Comparison of ENCODE assay signal across 20 cellular contexts in genomic region chr21:16304700-16305099, GRCh38.
DNase-seq lines count a peak whose midpoint lies in the region; ATAC-seq, FAIRE-seq and TF ChIP-seq lines count a peak whose summit lies in the region.
"Had no signal": no experiment of that assay in that cellular context is flagged by ENCODE, and none has a peak within 500 bp of the region (broad histone marks: within the 10 kb centered on the region; RNA-seq: fewer than 3 reads in every experiment).

No MANE protein-coding gene starts in this region.

- TF ChIP-seq CTCF in brain (conservative IDR thresholded peaks at IDR 0.05): no peak
- TF ChIP-seq CTCF in right lobe of liver (IDR thresholded peaks at IDR 0.05): no peak
- no peak for TF ChIP-seq CTCF in chondrocyte (IDR thresholded peaks at IDR 0.05)

- H3K4me1 ChIP-seq in right lobe of liver: peaks cover 0 to 31% (median 5%) of the 10 kb centered on the region in 4 donors
- H3K4me1 ChIP-seq in skeletal muscle satellite cell (ENCODE audit: control insufficient read depth, insufficient read depth, low read length): peaks cover 16% of the 10 kb centered on the region
- H3K4me1 ChIP-seq: upper lobe of right lung had no signal

- H3K27me3 ChIP-seq in right lobe of liver (no peaks in the 10 kb centered on the region), skeletal muscle satellite cell (ENCODE audit: control insufficient read depth, insufficient read depth, low read length) (no peaks in the 10 kb centered on the region)
- H3K27me3 ChIP-seq: cardiac muscle cell, upper lobe of right lung had no signal

- no peak overlapping the region for H3K4me3 ChIP-seq in right lobe of liver
- peak overlapping the region; percentile 47 for H3K4me3 ChIP-seq in skeletal muscle satellite cell (ENCODE audit: low read length)
- H3K4me3 ChIP-seq: cardiac muscle cell, upper lobe of right lung had no signal

- peaks cover 0 to 4% (median 3%) of the 10 kb centered on the region in 5 experiments for H3K9me3 Mint-ChIP-seq in brain
- no peaks in the 10 kb centered on the region for H3K9me3 Mint-ChIP-seq in chondrocyte (ENCODE audit: low read depth)
- H3K9me3 Mint-ChIP-seq: activated naive CD8-positive, alpha-beta T cell treated with anti-CD3 and anti-CD28 coated beads, Interleukin-2, amount 10 ng/mL, durations not matched to agents 7 days and 5 days; activated T-helper 2 cell treated with anti-CD3 and anti-CD28 coated beads, Interferon-gamma antibody, Interleukin-2, Interleukin-4, amounts not matched to agents 10 μg/mL and 5 μg/mL and 100 μg/mL, durations not matched to agents 14 hours and 24 hours and 36 hours; stimulated activated effector memory CD8-positive, alpha-beta T cell treated with anti-CD3 and anti-CD28 coated beads, Interleukin-12 subunit alpha, Interleukin-12 subunit beta, amount 100 ng/mL, for 72 hours had no signal

- FAIRE-seq in A204.1 (lab: Jason Lieb, UNC): peak; percentile 49
- FAIRE-seq: GM19239, H54, HTR-8/SVneo had no signal

- H3K27ac Mint-ChIP-seq in brain: peak overlapping the region in 3 of 5 experiments; percentile 79 to 100 (median 97)
- no peak overlapping the region for H3K27ac Mint-ChIP-seq in chondrocyte (ENCODE audit: unreplicated experiment)
- H3K27ac Mint-ChIP-seq: activated CD8-positive, alpha-beta memory T cell treated with anti-CD3 and anti-CD28 coated beads, Interleukin-2, amount 10 ng/mL, durations not matched to agents 7 days and 5 days; activated naive CD8-positive, alpha-beta T cell treated with anti-CD3 and anti-CD28 coated beads, Interleukin-2, amount 10 ng/mL, durations not matched to agents 7 days and 5 days; activated T-helper 2 cell treated with anti-CD3 and anti-CD28 coated beads, Interferon-gamma antibody, Interleukin-2, Interleukin-4, amounts not matched to agents 10 μg/mL and 5 μg/mL and 100 μg/mL, durations not matched to agents 14 hours and 24 hours and 36 hours; stimulated activated effector memory CD8-positive, alpha-beta T cell treated with anti-CD3 and anti-CD28 coated beads, Interleukin-12 subunit alpha, Interleukin-12 subunit beta, amount 100 ng/mL, for 72 hours had no signal

- TF ChIP-seq POLR2A in right lobe of liver (IDR thresholded peaks at IDR 0.05): no peak

- H3K9ac ChIP-seq in skeletal muscle satellite cell (ENCODE audit: low read depth, low read length): peak overlapping the region; percentile 80

- peaks cover 6% of the 10 kb centered on the region for H3K36me3 Mint-ChIP-seq in brain
- H3K36me3 Mint-ChIP-seq in chondrocyte (ENCODE audit: low read depth): no peaks in the 10 kb centered on the region
- H3K36me3 Mint-ChIP-seq: activated CD8-positive, alpha-beta memory T cell treated with anti-CD3 and anti-CD28 coated beads, Interleukin-2, amount 10 ng/mL, durations not matched to agents 7 days and 5 days; activated naive CD8-positive, alpha-beta T cell treated with anti-CD3 and anti-CD28 coated beads, Interleukin-2, amount 10 ng/mL, durations not matched to agents 7 days and 5 days; stimulated activated effector memory CD8-positive, alpha-beta T cell treated with anti-CD3 and anti-CD28 coated beads, Interleukin-12 subunit alpha, Interleukin-12 subunit beta, amount 100 ng/mL, for 72 hours had no signal

- H3K27me3 Mint-ChIP-seq in brain (no peaks in the 10 kb centered on the region), chondrocyte (ENCODE audit: low read depth) (no peaks in the 10 kb centered on the region)
- H3K27me3 Mint-ChIP-seq: activated CD8-positive, alpha-beta memory T cell treated with anti-CD3 and anti-CD28 coated beads, Interleukin-2, amount 10 ng/mL, durations not matched to agents 7 days and 5 days; activated naive CD8-positive, alpha-beta T cell treated with anti-CD3 and anti-CD28 coated beads, Interleukin-2, amount 10 ng/mL, durations not matched to agents 7 days and 5 days had no signal

- peak overlapping the region in 2 of 3 donors; percentile 76 to 80 for H3K27ac ChIP-seq in right lobe of liver
- H3K27ac ChIP-seq: cardiac muscle cell, upper lobe of right lung had no signal

- ATAC-seq in right lobe of liver: peak; percentile 19 to 65 (median 26)
- ATAC-seq in GM21619 (IDR thresholded peaks at IDR 0.05; ENCODE audit: unreplicated experiment): no peak
- ATAC-seq: activated CD8-positive, alpha-beta memory T cell treated with anti-CD3 and anti-CD28 coated beads, Interleukin-2, amount 10 ng/mL, durations not matched to agents 7 days and 5 days; stimulated activated effector memory CD8-positive, alpha-beta T cell treated with anti-CD3 and anti-CD28 coated beads, Interleukin-12 subunit alpha, Interleukin-12 subunit beta, amount 100 ng/mL, for 72 hours; upper lobe of right lung had no signal

- 21% methylated on average over 5 of the region's 5 CpGs for WGBS in right lobe of liver (ENCODE audit: insufficient coverage, low coverage, low lambda C conversion rate, missing lambda C conversion rate)

- intact Hi-C loops in right lobe of liver (cut with DNase I): loop anchor here (10.0 kb wide), 1 partner anchor 110 kb away; no protein-coding TSS in a partner anchor

- DNase-seq in right lobe of liver (no peak), chondrocyte (ENCODE audit: low spot score) (no peak), GM19238 (ENCODE audit: insufficient read length, low spot score) (no peak)
- no peak for DNase-seq in activated CD4-positive, alpha-beta T cell treated with anti-CD3 and anti-CD28 coated beads for 4 hours
- DNase-seq: activated CD8-positive, alpha-beta memory T cell treated with anti-CD3 and anti-CD28 coated beads, Interleukin-2, amount 10 ng/mL, durations not matched to agents 7 days and 5 days; activated naive CD8-positive, alpha-beta T cell treated with anti-CD3 and anti-CD28 coated beads, Interleukin-2, amount 10 ng/mL, durations not matched to agents 7 days and 5 days; Kasumi-1; NCI-H2107; NCI-H524; upper lobe of right lung had no signal

- H3K9me3 ChIP-seq in right lobe of liver (no peaks in the 10 kb centered on the region), skeletal muscle satellite cell (replicated peaks; ENCODE audit: low read length) (no peaks in the 10 kb centered on the region)
- H3K9me3 ChIP-seq: upper lobe of right lung had no signal

- peak overlapping the region; percentile 82 for H3K4me2 ChIP-seq in skeletal muscle satellite cell (ENCODE audit: low read length)

- peak overlapping the region; percentile 49 to 92 (median 84) for H3K4me3 Mint-ChIP-seq in brain
- H3K4me3 Mint-ChIP-seq in chondrocyte (ENCODE audit: unreplicated experiment): no peak overlapping the region
- H3K4me3 Mint-ChIP-seq: activated CD8-positive, alpha-beta memory T cell treated with anti-CD3 and anti-CD28 coated beads, Interleukin-2, amount 10 ng/mL, durations not matched to agents 7 days and 5 days; activated naive CD8-positive, alpha-beta T cell treated with anti-CD3 and anti-CD28 coated beads, Interleukin-2, amount 10 ng/mL, durations not matched to agents 7 days and 5 days; stimulated activated effector memory CD8-positive, alpha-beta T cell treated with anti-CD3 and anti-CD28 coated beads, Interleukin-12 subunit alpha, Interleukin-12 subunit beta, amount 100 ng/mL, for 72 hours had no signal

- H3K4me1 Mint-ChIP-seq in brain (peaks cover 69% of the 10 kb centered on the region), chondrocyte (ENCODE audit: low read depth) (peaks cover 52% of the 10 kb centered on the region)
- H3K4me1 Mint-ChIP-seq: activated CD8-positive, alpha-beta memory T cell treated with anti-CD3 and anti-CD28 coated beads, Interleukin-2, amount 10 ng/mL, durations not matched to agents 7 days and 5 days; activated naive CD8-positive, alpha-beta T cell treated with anti-CD3 and anti-CD28 coated beads, Interleukin-2, amount 10 ng/mL, durations not matched to agents 7 days and 5 days; stimulated activated effector memory CD8-positive, alpha-beta T cell treated with anti-CD3 and anti-CD28 coated beads, Interleukin-12 subunit alpha, Interleukin-12 subunit beta, amount 100 ng/mL, for 72 hours had no signal

- H3K36me3 ChIP-seq in right lobe of liver (no peaks in the 10 kb centered on the region), skeletal muscle satellite cell (ENCODE audit: insufficient read depth, low read length) (no peaks in the 10 kb centered on the region)
- H3K36me3 ChIP-seq: cardiac muscle cell, upper lobe of right lung had no signal
